1 cellular context compared by ENCODE assay signal in genomic region chr15:75606711-75607684, GRCh38.
TF ChIP-seq lines count a peak whose summit lies in the region.

No MANE protein-coding gene starts in this region.

TF ChIP-seq in WTC11, 78 proteins besides CTCF, POLR2A, EP300 and RAD21 (continued from another document):
- no peak for TF ChIP-seq MAX (CRISPR knock-in tag; IDR thresholded peaks at IDR 0.05)
- no peak for TF ChIP-seq EMX1 (CRISPR knock-in tag; IDR thresholded peaks at IDR 0.05)
- TF ChIP-seq PREB (CRISPR knock-in tag; IDR thresholded peaks at IDR 0.05; ENCODE audit: borderline replicate concordance): no peak
